ENCODE assay signal across 28 cellular contexts in genomic region chr20:52532674-52533073, GRCh38.
"Had no signal": no experiment of that assay in that cellular context is flagged by ENCODE, and none has a peak within 500 bp of the region (broad histone marks: within the 10 kb centered on the region; RNA-seq: fewer than 3 reads in every experiment).

No MANE protein-coding gene starts in this region.

- H3K27me3 ChIP-seq: breast epithelium, SJCRH30 had no signal

- H3K36me3 Mint-ChIP-seq: activated naive CD4-positive, alpha-beta T cell treated with anti-CD3 and anti-CD28 coated beads, Interleukin-2, amount 50 U/mL, for 72 hours had no signal

- H3K27me3 Mint-ChIP-seq: activated CD4-positive, alpha-beta T cell treated with anti-CD3 and anti-CD28 coated beads, Interleukin-2, amount 10 ng/mL, durations not matched to agents 7 days and 5 days had no signal

- H3K36me3 ChIP-seq: adrenal gland, breast epithelium, SJCRH30, WERI-Rb-1 had no signal

- H3K9me3 Mint-ChIP-seq: activated naive CD4-positive, alpha-beta T cell treated with anti-CD3 and anti-CD28 coated beads for 36 hours had no signal

- H3K4me1 ChIP-seq: adrenal gland, body of pancreas, breast epithelium, SJCRH30 had no signal

- H3K4me1 Mint-ChIP-seq: activated CD4-positive, alpha-beta T cell treated with anti-CD3 and anti-CD28 coated beads, Interleukin-2, amount 10 ng/mL, durations not matched to agents 7 days and 5 days had no signal

- H3K4me3 Mint-ChIP-seq: activated CD4-positive, alpha-beta T cell treated with anti-CD3 and anti-CD28 coated beads, Interleukin-2, amount 10 ng/mL, durations not matched to agents 7 days and 5 days; activated CD8-positive, alpha-beta T cell treated with anti-CD3 and anti-CD28 coated beads, Interleukin-2, amount 10 ng/mL, durations not matched to agents 7 days and 5 days; activated naive CD4-positive, alpha-beta T cell treated with anti-CD3 and anti-CD28 coated beads for 36 hours; activated T-cell treated with anti-CD3 and anti-CD28 coated beads, Interleukin-2, amount 50 U/mL, for 24 hours had no signal

- ATAC-seq: activated CD8-positive, alpha-beta T cell treated with anti-CD3 and anti-CD28 coated beads, Interleukin-2, amount 10 ng/mL, durations not matched to agents 7 days and 5 days; activated naive CD4-positive, alpha-beta T cell treated with anti-CD3 and anti-CD28 coated beads, Interleukin-2, amount 50 U/mL, for 72 hours; body of pancreas; K562 had no signal

- H3K9me3 ChIP-seq: adrenal gland, body of pancreas, breast epithelium had no signal

- H3K27ac ChIP-seq: adrenal gland, body of pancreas, breast epithelium, SJCRH30, SK-N-MC, WERI-Rb-1 had no signal

- DNase-seq: activated CD4-positive, alpha-beta T cell treated with anti-CD3 and anti-CD28 coated beads for 1 hour; activated CD4-positive, alpha-beta T cell treated with anti-CD3 and anti-CD28 coated beads, Interleukin-2, amount 10 ng/mL, durations not matched to agents 7 days and 5 days; activated CD4-positive, alpha-beta T cell treated with anti-CD3 and anti-CD28 coated beads, Interleukin-2, amount 50 U/mL, for 48 hours; activated CD4-positive, CD25-positive, alpha-beta regulatory T cell; activated CD8-positive, alpha-beta T cell treated with anti-CD3 and anti-CD28 coated beads, Interleukin-2, amount 10 ng/mL, durations not matched to agents 7 days and 5 days; activated gamma-delta T cell treated with Interleukin-2 at 50 U/mL for 16 hours; activated naive CD4-positive, alpha-beta T cell treated with anti-CD3 and anti-CD28 coated beads for 36 hours; activated T-cell treated with anti-CD3 and anti-CD28 coated beads, Interleukin-2, amount 50 U/mL, for 24 hours; adrenal gland; body of pancreas; NCI-H1092 treated with DMSO at 0.1 percent for 48 hours; NCI-H1417; NCI-H146; NCI-H187; NCI-H2081 treated with DMSO at 0.1 percent for 48 hours; NCI-H226; NCI-H526; NCI-H748 treated with DMSO at 0.1 percent for 48 hours; OCI-M1; SHP77; SJCRH30; T1000; WERI-Rb-1 had no signal

- H3K27ac Mint-ChIP-seq: activated CD4-positive, alpha-beta T cell treated with anti-CD3 and anti-CD28 coated beads, Interleukin-2, amount 10 ng/mL, durations not matched to agents 7 days and 5 days; activated CD8-positive, alpha-beta T cell treated with anti-CD3 and anti-CD28 coated beads, Interleukin-2, amount 10 ng/mL, durations not matched to agents 7 days and 5 days; activated naive CD4-positive, alpha-beta T cell treated with anti-CD3 and anti-CD28 coated beads for 36 hours; activated naive CD4-positive, alpha-beta T cell treated with anti-CD3 and anti-CD28 coated beads, Interleukin-2, amount 50 U/mL, for 72 hours; activated T-cell treated with anti-CD3 and anti-CD28 coated beads, Interleukin-2, amount 50 U/mL, for 24 hours had no signal

- FAIRE-seq: astrocyte, K562 had no signal

- H3K4me3 ChIP-seq: adrenal gland, body of pancreas, breast epithelium, K562, SJCRH30, SK-N-MC had no signal
